In the genomic region with DNA sequence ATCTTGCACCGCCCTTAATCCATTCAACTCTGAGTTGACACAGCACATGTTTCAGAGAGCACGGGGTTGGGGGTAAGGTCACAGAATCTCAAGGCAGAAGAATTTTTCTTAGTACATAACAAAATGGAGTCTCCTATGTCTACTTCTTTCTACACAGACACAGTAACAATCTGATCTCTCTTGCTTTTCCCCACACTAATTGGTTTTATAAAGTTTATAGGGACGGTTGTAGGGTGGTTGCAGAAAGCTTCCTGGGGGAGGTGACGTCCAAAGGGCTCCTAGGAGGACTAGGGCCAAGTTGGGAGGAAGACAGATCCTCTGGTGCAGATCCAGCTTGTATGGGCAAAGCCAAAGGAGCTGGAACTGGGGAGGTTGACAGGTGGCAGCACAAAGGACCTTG, we compare ENCODE assay signal across 13 cellular contexts. TPM values are rescaled to one million over a fixed set of nuclear protein-coding genes. Genes with fewer than 3 reads are reported as not detected.
"Had no signal": no experiment of that assay in that cellular context is flagged by ENCODE, and none has a peak within 500 bp of the region (broad histone marks: within the 10 kb centered on the region; RNA-seq: fewer than 3 reads in every experiment).

No MANE protein-coding gene starts in this region.

RNA-seq across cellular contexts. Expression of a gene that starts 35.4 kb away (rescaled TPM):
- total RNA-seq: activated naive CD4-positive, alpha-beta T cell treated with anti-CD3 and anti-CD28 coated beads, Interleukin-2, amount 50 U/mL, for 72 hours; dermis microvascular lymphatic vessel endothelial cell; gastrocnemius medialis; left cardiac atrium; lung microvascular endothelial cell; naive thymus-derived CD8-positive, alpha-beta T cell; prostate gland; sciatic nerve; subcutaneous adipose tissue; thoracic aorta; upper lobe of left lung had no signal
- polyA plus RNA-seq: keratinocyte; naive thymus-derived CD8-positive, alpha-beta T cell had no signal

RNA-seq across cellular contexts. Expression of a gene that starts 46.4 kb away (rescaled TPM):
- total RNA-seq: dermis microvascular lymphatic vessel endothelial cell; gastrocnemius medialis; left cardiac atrium; left ventricle myocardium superior; lung microvascular endothelial cell; naive thymus-derived CD8-positive, alpha-beta T cell; subcutaneous adipose tissue; thoracic aorta had no signal
- polyA plus RNA-seq: keratinocyte had no signal
